ENCODE assay signal across 13 cellular contexts in genomic region chr4:165016971-165017370, GRCh38. TPM values are rescaled to one million over a fixed set of nuclear protein-coding genes. Genes with fewer than 3 reads are reported as not detected.
DNase-seq lines count a peak whose midpoint lies in the region; ATAC-seq and TF ChIP-seq lines count a peak whose summit lies in the region.
"Had no signal": no experiment of that assay in that cellular context is flagged by ENCODE, and none has a peak within 500 bp of the region (broad histone marks: within the 10 kb centered on the region; RNA-seq: fewer than 3 reads in every experiment).

No MANE protein-coding gene starts in this region.

- TF ChIP-seq CTCF in cardiac muscle cell (IDR thresholded peaks at IDR 0.05; ENCODE audit: low read depth, low read length) (peak; percentile 24), type B pancreatic cell (conservative IDR thresholded peaks at IDR 0.05) (peak; percentile 37)

- intact Hi-C loops in left cardiac atrium (cut with DNase I): no loop called here

- no peak overlapping the region for H3K4me3 ChIP-seq in cardiac muscle cell

- H3K9me3 Mint-ChIP-seq in type B pancreatic cell: no peaks in the 10 kb centered on the region
- H3K9me3 Mint-ChIP-seq: IgD-negative memory B cell had no signal

- no peaks in the 10 kb centered on the region for H3K27me3 Mint-ChIP-seq in type B pancreatic cell

- H3K9me3 ChIP-seq in cardiac muscle cell (ENCODE audit: low read depth): no peaks in the 10 kb centered on the region

- no peak for ATAC-seq in left cardiac atrium

- no peaks in the 10 kb centered on the region for H3K36me3 ChIP-seq in cardiac muscle cell

- no peak overlapping the region for H3K27ac Mint-ChIP-seq in type B pancreatic cell
- H3K27ac Mint-ChIP-seq: CD4-positive, alpha-beta memory T cell; IgD-negative memory B cell had no signal

- H3K4me1 ChIP-seq in cardiac muscle cell (ENCODE audit: low read depth): no peaks in the 10 kb centered on the region

- DNase-seq in cardiac muscle cell (ENCODE audit: low read depth in 1 of 2, low spot score in 1 of 2) (peak in 1 of 2 donors; percentile 5), left cardiac atrium (no peak), HT1080 (ENCODE audit: low read depth) (peak; percentile 44), ecto neural progenitor cell (ENCODE audit: low spot score) (peak; percentile 51), type B pancreatic cell (ENCODE audit: extremely low spot score, unreplicated experiment) (no peak), C1 segment of cervical spinal cord (lab: John Stamatoyannopoulos, UW) (no peak), NCI-H774 (lab: John Stamatoyannopoulos, UW) (no peak)
- no peak for DNase-seq in stimulated activated CD4-positive, alpha-beta T cell treated with anti-CD3 and anti-CD28 coated beads, Interleukin-1b, Interleukin-23, amount 100 ng/mL, for 48 hours
- DNase-seq: activated CD8-positive, alpha-beta memory T cell treated with anti-CD3 and anti-CD28 coated beads for 24 hours; CD4-positive, alpha-beta memory T cell had no signal

- no peaks in the 10 kb centered on the region for H3K27me3 ChIP-seq in cardiac muscle cell

- H3K36me3 Mint-ChIP-seq in type B pancreatic cell: no peaks in the 10 kb centered on the region
- H3K36me3 Mint-ChIP-seq: CD4-positive, alpha-beta memory T cell; IgD-negative memory B cell had no signal

- no peak overlapping the region for H3K4me3 Mint-ChIP-seq in type B pancreatic cell
- H3K4me3 Mint-ChIP-seq: CD4-positive, alpha-beta memory T cell had no signal

- no peaks in the 10 kb centered on the region for H3K4me1 Mint-ChIP-seq in type B pancreatic cell (ENCODE audit: unreplicated experiment)
- H3K4me1 Mint-ChIP-seq: CD4-positive, alpha-beta memory T cell; IgD-negative memory B cell had no signal

- no peak overlapping the region for H3K27ac ChIP-seq in cardiac muscle cell

RNA-seq across cellular contexts. Expression of gene TRIM60, which starts 14.8 kb away (rescaled TPM):
- 0.07 TPM in 1 of 2 replicates, not detected in the other for total RNA-seq in cardiac muscle cell
- polyA plus RNA-seq in cardiac muscle cell: not detected in 2 replicates
- not detected for total RNA-seq in left cardiac atrium
- total RNA-seq in HT1080 (2014; rRNA removed; shearing (Covaris generic)): not detected in 2 replicates
- polyA plus RNA-seq in HT1080 (2015; cell fraction: cytosol; rRNA removed): not detected in 2 replicates
- polyA plus RNA-seq in HT1080 (2015; cell fraction: nucleus; rRNA removed): not detected in 2 replicates
- total RNA-seq in type B pancreatic cell (ENCODE audit: low replicate concordance): not detected in 2 replicates
- total RNA-seq: cardiac septum; CD4-positive, alpha-beta memory T cell; RPMI7951 had no signal
- polyA plus RNA-seq: CD4-positive, alpha-beta memory T cell; IgD-negative memory B cell had no signal

RNA-seq across cellular contexts. Expression of gene TRIM75, which starts 36.7 kb away (rescaled TPM):
- total RNA-seq in cardiac muscle cell (not detected in 2 replicates), left cardiac atrium (not detected), type B pancreatic cell (ENCODE audit: low replicate concordance) (not detected in 2 replicates)
- not detected in 2 replicates for polyA plus RNA-seq in cardiac muscle cell
- not detected in 2 replicates for total RNA-seq in HT1080 (2014; rRNA removed; shearing (Covaris generic))
- not detected in 2 replicates for polyA plus RNA-seq in HT1080 (2015; cell fraction: cytosol; rRNA removed)
- not detected in 2 replicates for polyA plus RNA-seq in HT1080 (2015; cell fraction: nucleus; rRNA removed)
- total RNA-seq: cardiac septum; CD4-positive, alpha-beta memory T cell; RPMI7951 had no signal
- polyA plus RNA-seq: CD4-positive, alpha-beta memory T cell; IgD-negative memory B cell had no signal

RNA-seq across cellular contexts. Expression of gene TRIM61, which starts 39.5 kb away (rescaled TPM):
- total RNA-seq in cardiac muscle cell (1.9 and 2.2 TPM in 2 replicates), left cardiac atrium (1 to 10 TPM; 2.0 to 2.7 TPM), type B pancreatic cell (ENCODE audit: low replicate concordance) (2.1 and 2.6 TPM in 2 replicates)
- polyA plus RNA-seq in cardiac muscle cell: 1.4 and 1.6 TPM in 2 replicates
- total RNA-seq in HT1080 (2014; rRNA removed; shearing (Covaris generic)): 2.4 and 3.9 TPM in 2 replicates
- polyA plus RNA-seq in HT1080 (2015; cell fraction: cytosol; rRNA removed): 2.3 and 2.9 TPM in 2 replicates
- 2.3 and 2.9 TPM in 2 replicates for polyA plus RNA-seq in HT1080 (2015; cell fraction: nucleus; rRNA removed)
- total RNA-seq: RPMI7951 had no signal

Comparison
In these comparisons a context has a peak if more than half of its experiments do, and no peak if none do; other contexts are left out.
1. DNase-seq: peak in HT1080 (single experiment) and ecto neural progenitor cell (single experiment); none in left cardiac atrium (single experiment), type B pancreatic cell (single experiment), stimulated activated CD4-positive, alpha-beta T cell treated with anti-CD3 and anti-CD28 coated beads, Interleukin-1b, Interleukin-23, amount 100 ng/mL, for 48 hours (single experiment), C1 segment of cervical spinal cord (0 of 14) and NCI-H774 (single experiment).